In genomic region chr3:28575100-28575747, GRCh38 we compare ENCODE assay signal across 8 cellular contexts.
DNase-seq lines count a peak whose midpoint lies in the region; ATAC-seq and TF ChIP-seq lines count a peak whose summit lies in the region.

No MANE protein-coding gene starts in this region.

- H3K4me1 Mint-ChIP-seq in activated naive CD8-positive, alpha-beta T cell treated with anti-CD3 and anti-CD28 coated beads, Interleukin-2, amount 10 ng/mL, durations not matched to agents 7 days and 5 days = peaks cover 2% of the 10 kb centered on the region
- peaks cover 3% of the 10 kb centered on the region for H3K4me1 Mint-ChIP-seq in activated naive CD8-positive, alpha-beta T cell treated with anti-CD3 and anti-CD28 coated beads, Interleukin-2, amount 50 U/mL, for 24 hours
- peaks cover 9% of the 10 kb centered on the region for H3K4me1 Mint-ChIP-seq in endothelial cell (ENCODE audit: unreplicated experiment)

- peak; percentile 27 for DNase-seq in activated naive CD8-positive, alpha-beta T cell treated with anti-CD3 and anti-CD28 coated beads, Interleukin-2, amount 10 ng/mL, durations not matched to agents 7 days and 5 days
- no peak for DNase-seq in activated naive CD8-positive, alpha-beta T cell treated with anti-CD3 and anti-CD28 coated beads, Interleukin-2, amount 50 U/mL, for 24 hours
- DNase-seq in endothelial cell (ENCODE audit: low spot score) = peak; percentile 37
- no peak for DNase-seq in uterus
- no peak for DNase-seq in HuH-7.5 (ENCODE audit: low spot score)
- DNase-seq in stimulated activated naive CD4-positive, alpha-beta T cell (lab: John Stamatoyannopoulos, UW) = no peak
- DNase-seq in GM10266 (ENCODE audit: extremely low spot score) = no peak

- intact Hi-C loops in uterus (cut with DNase I; ENCODE audit: low total_unique reads) = no loop called here

- no peaks in the 10 kb centered on the region for H3K9me3 Mint-ChIP-seq in activated naive CD8-positive, alpha-beta T cell treated with anti-CD3 and anti-CD28 coated beads, Interleukin-2, amount 10 ng/mL, durations not matched to agents 7 days and 5 days
- H3K9me3 Mint-ChIP-seq in activated naive CD8-positive, alpha-beta T cell treated with anti-CD3 and anti-CD28 coated beads, Interleukin-2, amount 50 U/mL, for 24 hours = no peaks in the 10 kb centered on the region
- no peaks in the 10 kb centered on the region for H3K9me3 Mint-ChIP-seq in endothelial cell (ENCODE audit: unreplicated experiment)

- no peak overlapping the region for H3K4me3 Mint-ChIP-seq in activated naive CD8-positive, alpha-beta T cell treated with anti-CD3 and anti-CD28 coated beads, Interleukin-2, amount 10 ng/mL, durations not matched to agents 7 days and 5 days
- H3K4me3 Mint-ChIP-seq in activated naive CD8-positive, alpha-beta T cell treated with anti-CD3 and anti-CD28 coated beads, Interleukin-2, amount 50 U/mL, for 24 hours = no peak overlapping the region
- peak overlapping the region; percentile 91 for H3K4me3 Mint-ChIP-seq in endothelial cell (ENCODE audit: unreplicated experiment)

- no peak for ATAC-seq in activated naive CD8-positive, alpha-beta T cell treated with anti-CD3 and anti-CD28 coated beads, Interleukin-2, amount 10 ng/mL, durations not matched to agents 7 days and 5 days (ENCODE audit: low read depth)
- no peak for ATAC-seq in activated naive CD8-positive, alpha-beta T cell treated with anti-CD3 and anti-CD28 coated beads, Interleukin-2, amount 50 U/mL, for 24 hours

- H3K27ac Mint-ChIP-seq in activated naive CD8-positive, alpha-beta T cell treated with anti-CD3 and anti-CD28 coated beads, Interleukin-2, amount 10 ng/mL, durations not matched to agents 7 days and 5 days = no peak overlapping the region
- H3K27ac Mint-ChIP-seq in activated naive CD8-positive, alpha-beta T cell treated with anti-CD3 and anti-CD28 coated beads, Interleukin-2, amount 50 U/mL, for 24 hours = no peak overlapping the region
- H3K27ac Mint-ChIP-seq in endothelial cell (ENCODE audit: unreplicated experiment) = no peak overlapping the region

- H3K27me3 ChIP-seq in muscle layer of colon (ENCODE audit: control insufficient read depth in 1 of 2, insufficient read depth in 2 of 2, low read length in 2 of 2) (peaks cover 0 to 10% of the 10 kb centered on the region in 2 donors), uterus (no peaks in the 10 kb centered on the region)

- TF ChIP-seq POLR2A in uterus (IDR thresholded peaks at IDR 0.05) = no peak

- peaks cover 6% of the 10 kb centered on the region for H3K4me1 ChIP-seq in muscle layer of colon (ENCODE audit: insufficient read depth, low read length)
- peaks cover 0 to 3% of the 10 kb centered on the region in 2 donors for H3K4me1 ChIP-seq in uterus

- POLR2A ChIA-PET in activated naive CD8-positive, alpha-beta T cell treated with anti-CD3 and anti-CD28 coated beads, Interleukin-2, amount 10 ng/mL, durations not matched to agents 7 days and 5 days (lab: Charles Lee) = no interaction called here

- H3K36me3 ChIP-seq in muscle layer of colon (ENCODE audit: insufficient read depth, low read length) (no peaks in the 10 kb centered on the region), uterus (no peaks in the 10 kb centered on the region)

- no peak overlapping the region for H3K9ac ChIP-seq in muscle layer of colon (ENCODE audit: low read length)

- H3K27me3 Mint-ChIP-seq in activated naive CD8-positive, alpha-beta T cell treated with anti-CD3 and anti-CD28 coated beads, Interleukin-2, amount 10 ng/mL, durations not matched to agents 7 days and 5 days = peaks cover 63% of the 10 kb centered on the region
- H3K27me3 Mint-ChIP-seq in activated naive CD8-positive, alpha-beta T cell treated with anti-CD3 and anti-CD28 coated beads, Interleukin-2, amount 50 U/mL, for 24 hours = peaks cover 56% of the 10 kb centered on the region
- H3K27me3 Mint-ChIP-seq in endothelial cell (ENCODE audit: unreplicated experiment) = peaks cover 15% of the 10 kb centered on the region

- H3K27ac ChIP-seq in muscle layer of colon (ENCODE audit: low read depth, low read length) = peak overlapping the region; percentile 1
- H3K27ac ChIP-seq in uterus = no peak overlapping the region

- TF ChIP-seq CTCF in endothelial cell (IDR thresholded peaks at IDR 0.05; ENCODE audit: unreplicated experiment) (no peak), uterus (IDR thresholded peaks at IDR 0.05) (no peak), GM10266 (IDR thresholded peaks at IDR 0.05; ENCODE audit: control insufficient read depth, insufficient read depth, low read depth, missing control alignments) (no peak)

- no peaks in the 10 kb centered on the region for H3K9me3 ChIP-seq in muscle layer of colon (ENCODE audit: low read length)
- H3K9me3 ChIP-seq in uterus = no peaks in the 10 kb centered on the region

- H3K36me3 Mint-ChIP-seq in activated naive CD8-positive, alpha-beta T cell treated with anti-CD3 and anti-CD28 coated beads, Interleukin-2, amount 10 ng/mL, durations not matched to agents 7 days and 5 days = no peaks in the 10 kb centered on the region
- H3K36me3 Mint-ChIP-seq in activated naive CD8-positive, alpha-beta T cell treated with anti-CD3 and anti-CD28 coated beads, Interleukin-2, amount 50 U/mL, for 24 hours (ENCODE audit: low read depth) = peaks cover 2% of the 10 kb centered on the region
- H3K36me3 Mint-ChIP-seq in endothelial cell (ENCODE audit: low read depth, unreplicated experiment) = no peaks in the 10 kb centered on the region

- H3K4me3 ChIP-seq in muscle layer of colon (ENCODE audit: low read depth in 1 of 2, low read length in 2 of 2) (peak overlapping the region; percentile 61 to 70), uterus (peak overlapping the region; percentile 28 to 31)

Comparison
In these comparisons a context has a peak if more than half of its experiments do, and no peak if none do; other contexts are left out.
1. DNase-seq: peak in activated naive CD8-positive, alpha-beta T cell treated with anti-CD3 and anti-CD28 coated beads, Interleukin-2, amount 10 ng/mL, durations not matched to agents 7 days and 5 days (single experiment) and endothelial cell (single experiment); none in activated naive CD8-positive, alpha-beta T cell treated with anti-CD3 and anti-CD28 coated beads, Interleukin-2, amount 50 U/mL, for 24 hours (single experiment), uterus (0 of 2), HuH-7.5 (single experiment), stimulated activated naive CD4-positive, alpha-beta T cell (0 of 6) and GM10266 (single experiment).